Comparison of ENCODE assay signal across 9 cellular contexts in genomic region chr1:39098569-39099250, GRCh38.
DNase-seq lines count a peak whose midpoint lies in the region; ATAC-seq and TF ChIP-seq lines count a peak whose summit lies in the region.
"Had no signal": no experiment of that assay in that cellular context is flagged by ENCODE, and none has a peak within 500 bp of the region (broad histone marks: within the 10 kb centered on the region; RNA-seq: fewer than 3 reads in every experiment).

No MANE protein-coding gene starts in this region.

- intact Hi-C loops in Panc1 (cut with micrococcal nuclease; ENCODE audit: unreplicated experiment) (no loop called here), natural killer cell (cut with micrococcal nuclease) (loop anchor here (1.0 kb wide), 1 partner anchor 441 kb away; no protein-coding TSS in a partner anchor)

- no TSS peak for BruUV-seq in Panc1 (replicated peaks; lab: Mats Ljungman, UMichigan)

- no peak overlapping the region for H3K4me3 ChIP-seq in Panc1 (ENCODE audit: low read depth in 2 of 2, low read length in 2 of 2)

- no peak overlapping the region for H3K27ac Mint-ChIP-seq in natural killer cell
- H3K27ac Mint-ChIP-seq: dendritic cell treated with granulocyte-macrophage colony-stimulating factor and Interleukin-4, amounts not matched to agents 40 ng/mL and 50 ng/mL, for 4 days had no signal

- H3K36me3 ChIP-seq in Panc1 (ENCODE audit: control insufficient read depth, insufficient read depth, low read length): no peaks in the 10 kb centered on the region

- H3K27me3 ChIP-seq in Panc1 (ENCODE audit: control insufficient read depth, insufficient read depth, low read length): no peaks in the 10 kb centered on the region

- no peaks in the 10 kb centered on the region for H3K9me3 Mint-ChIP-seq in natural killer cell
- H3K9me3 Mint-ChIP-seq: dendritic cell treated with granulocyte-macrophage colony-stimulating factor and Interleukin-4, amounts not matched to agents 40 ng/mL and 50 ng/mL, for 4 days had no signal

- POLR2A ChIA-PET in Panc1 (lab: Charles Lee): interaction anchor here (0.7 kb wide), 1 partner anchor 412 kb away, joined by 4 read pairs; no protein-coding TSS in a partner anchor

- CTCF ChIA-PET in Panc1 (lab: Charles Lee): interaction anchor here (0.6 to 2.1 kb wide), 14 partner anchors 12 to 440 kb away, joined by 3 to 9 read pairs (median 4); no protein-coding TSS in a partner anchor

- H3K36me3 Mint-ChIP-seq in natural killer cell: no peaks in the 10 kb centered on the region

- DNase-seq in DMS53 treated with DMSO at 0.1 percent for 48 hours (lab: John Stamatoyannopoulos, UW; ENCODE audit: unreplicated experiment): peak; percentile 91
- DNase-seq in LHCN-M2 (ENCODE audit: low read depth): peak; percentile 96
- DNase-seq in Panc1 (ENCODE audit: low read depth, low spot score): no peak
- peak; percentile 71 to 76 for DNase-seq in activated T-cell treated with anti-CD3 and anti-CD28 coated beads, Interleukin-2, amount 50 U/mL, for 48 hours
- peak; percentile 93 for DNase-seq in fibroblast of gingiva (ENCODE audit: low read depth)
- no peak for DNase-seq in natural killer cell

- peak; percentile 77 for ATAC-seq in Panc1
- peak; percentile 76 to 88 (median 83) for ATAC-seq in natural killer cell
- no peak for ATAC-seq in HG02884 (IDR thresholded peaks at IDR 0.05; ENCODE audit: unreplicated experiment)

- H3K4me1 ChIP-seq in Panc1 (ENCODE audit: control insufficient read depth, insufficient read depth, low read length): peaks cover 14% of the 10 kb centered on the region

- TF ChIP-seq CTCF in Panc1 (IDR thresholded peaks at IDR 0.05) (peak; percentile 88), natural killer cell (IDR thresholded peaks at IDR 0.05) (peak; percentile 51)

- H3K9me3 ChIP-seq in Panc1 (ENCODE audit: control insufficient read depth, insufficient read depth, low read depth, low read length): no peaks in the 10 kb centered on the region

- peaks cover 0 to 10% of the 10 kb centered on the region in 2 donors for H3K27me3 Mint-ChIP-seq in natural killer cell (ENCODE audit: low read depth in 2 of 2)
- H3K27me3 Mint-ChIP-seq: dendritic cell treated with granulocyte-macrophage colony-stimulating factor and Interleukin-4, amounts not matched to agents 40 ng/mL and 50 ng/mL, for 4 days had no signal

- H3K4me3 Mint-ChIP-seq in natural killer cell: no peak overlapping the region
- H3K4me3 Mint-ChIP-seq: dendritic cell treated with granulocyte-macrophage colony-stimulating factor and Interleukin-4, amounts not matched to agents 40 ng/mL and 50 ng/mL, for 4 days had no signal

- in situ Hi-C loops in Panc1 (cut with HindIII; ENCODE audit: low pct_unique_long_range_greater_than_20kb, low sequenced_read_pairs): no loop called here

- peaks cover 10 to 15% of the 10 kb centered on the region in 2 donors for H3K4me1 Mint-ChIP-seq in natural killer cell

- no peak overlapping the region for H3K27ac ChIP-seq in Panc1 (ENCODE audit: low read length)
- H3K27ac ChIP-seq in temporal lobe (ENCODE audit: low read depth, low read length): peak overlapping the region; percentile 17

Comparison
In these comparisons a context has a peak if more than half of its experiments do, and no peak if none do; other contexts are left out.
1. DNase-seq: peak in DMS53 treated with DMSO at 0.1 percent for 48 hours (single experiment), LHCN-M2 (single experiment), activated T-cell treated with anti-CD3 and anti-CD28 coated beads, Interleukin-2, amount 50 U/mL, for 48 hours (2 of 2) and fibroblast of gingiva (single experiment); none in Panc1 (single experiment) and natural killer cell (single experiment).